In the genomic region with DNA sequence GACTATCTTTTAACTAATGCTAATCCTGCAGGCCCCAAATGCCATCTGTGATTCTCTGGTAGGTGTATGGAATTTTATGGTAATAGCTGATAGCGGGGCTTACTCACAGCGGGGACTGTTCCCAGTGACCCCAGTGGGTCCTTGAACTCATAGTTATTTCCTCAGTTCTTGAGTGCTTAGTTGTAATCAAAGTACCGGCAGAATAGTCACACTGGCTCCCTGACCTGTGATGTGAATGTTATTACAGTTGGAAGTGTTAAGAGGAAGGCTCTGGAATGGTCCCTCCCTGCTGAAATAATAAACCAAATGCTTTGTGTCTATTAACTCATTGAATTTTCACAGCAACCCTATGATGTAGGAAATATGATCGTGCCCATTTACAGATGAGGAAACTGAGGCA, we compare ENCODE assay signal across 6 cellular contexts.
"Had no signal": no experiment of that assay in that cellular context is flagged by ENCODE, and none has a peak within 500 bp of the region (broad histone marks: within the 10 kb centered on the region; RNA-seq: fewer than 3 reads in every experiment).

No MANE protein-coding gene starts in this region.

- H3K4me3 ChIP-seq: K562 had no signal

- DNase-seq: IMR-90, KBM-7, KG1 had no signal

- FAIRE-seq: HTR-8/SVneo, K562 had no signal

- ATAC-seq: K562 had no signal

- H3K27ac ChIP-seq: HL-60 had no signal
